ENCODE assay signal across 31 cellular contexts in genomic region chr1:230552880-230553279, GRCh38.
DNase-seq lines count a peak whose midpoint lies in the region; ATAC-seq and TF ChIP-seq lines count a peak whose summit lies in the region.
"Had no signal": no experiment of that assay in that cellular context is flagged by ENCODE, and none has a peak within 500 bp of the region (broad histone marks: within the 10 kb centered on the region; RNA-seq: fewer than 3 reads in every experiment).

No MANE protein-coding gene starts in this region.

- peak overlapping the region; percentile 2 for H3K27ac Mint-ChIP-seq in activated T-cell treated with anti-CD3 and anti-CD28 coated beads, Interleukin-2, amount 50 U/mL, for 72 hours
- H3K27ac Mint-ChIP-seq: B cell; CD14-positive monocyte; CD4-positive, alpha-beta memory T cell; CD4-positive, alpha-beta T cell; CD4-positive, CD25-positive, alpha-beta regulatory T cell; CD8-positive, alpha-beta memory T cell; CD8-positive, alpha-beta T cell had no signal

- peaks cover 43% of the 10 kb centered on the region for H3K27me3 Mint-ChIP-seq in activated T-cell treated with anti-CD3 and anti-CD28 coated beads, Interleukin-2, amount 50 U/mL, for 72 hours (ENCODE audit: low read depth)
- peaks cover 22% of the 10 kb centered on the region for H3K27me3 Mint-ChIP-seq in activated T-cell treated with anti-CD3 and anti-CD28 coated beads, Interleukin-2, amount 50 U/mL, for 4 hours (ENCODE audit: low read depth)

- H3K27me3 ChIP-seq in adrenal gland: no peaks in the 10 kb centered on the region
- H3K27me3 ChIP-seq: BLaER1; BLaER1 treated with 17β-estradiol and CSF1 and Interleukin-3, amounts not matched to agents 10 nM and 100 nM had no signal

- H3K4me1 Mint-ChIP-seq in activated T-cell treated with anti-CD3 and anti-CD28 coated beads, Interleukin-2, amount 50 U/mL, for 72 hours (ENCODE audit: low read depth): peaks cover 13% of the 10 kb centered on the region
- H3K4me1 Mint-ChIP-seq in activated T-cell treated with anti-CD3 and anti-CD28 coated beads, Interleukin-2, amount 50 U/mL, for 4 hours (ENCODE audit: low read depth): no peaks in the 10 kb centered on the region
- H3K4me1 Mint-ChIP-seq: B cell; CD4-positive, alpha-beta memory T cell; CD4-positive, CD25-positive, alpha-beta regulatory T cell; CD8-positive, alpha-beta memory T cell had no signal

- no peak for DNase-seq in activated T-cell treated with anti-CD3 and anti-CD28 coated beads, Interleukin-2, amount 50 U/mL, for 72 hours
- DNase-seq in activated T-cell treated with anti-CD3 and anti-CD28 coated beads, Interleukin-2, amount 50 U/mL, for 4 hours: no peak
- DNase-seq in adrenal gland (peak; percentile 26 to 74 (median 51)), T-helper 9 cell (no peak)
- DNase-seq: 8988T; ACHN; AML-193; BE2C; C1 segment of cervical spinal cord; Caco-2; Calu3; CD4-positive, alpha-beta memory T cell; CD4-positive, alpha-beta T cell; CD4-positive, CD25-positive, alpha-beta regulatory T cell; CD8-positive, alpha-beta memory T cell; CD8-positive, alpha-beta T cell; COR-L47; DMS 273 treated with DMSO at 0.1 percent for 48 hours; DMS153; DMS53; DMS79; DMS79 treated with DMSO at 0.1 percent for 48 hours; DND-41; EL had no signal

- no peaks in the 10 kb centered on the region for H3K9me3 Mint-ChIP-seq in activated T-cell treated with anti-CD3 and anti-CD28 coated beads, Interleukin-2, amount 50 U/mL, for 72 hours
- H3K9me3 Mint-ChIP-seq in activated T-cell treated with anti-CD3 and anti-CD28 coated beads, Interleukin-2, amount 50 U/mL, for 4 hours: no peaks in the 10 kb centered on the region
- H3K9me3 Mint-ChIP-seq: CD4-positive, alpha-beta T cell; CD8-positive, alpha-beta memory T cell; CD8-positive, alpha-beta T cell had no signal

- H3K9me3 ChIP-seq in adrenal gland (replicated peaks in 1 of 3): no peaks in the 10 kb centered on the region
- H3K9me3 ChIP-seq: A549; BE2C; BLaER1; BLaER1 treated with 17β-estradiol and CSF1 and Interleukin-3, amounts not matched to agents 10 nM and 100 nM; Caco-2 had no signal

- peaks cover 7 to 16% of the 10 kb centered on the region in 2 donors for H3K4me1 ChIP-seq in adrenal gland (replicated peaks in 1 of 2)
- H3K4me1 ChIP-seq: A549, BE2C, BLaER1, Caco-2 had no signal

- TF ChIP-seq POLR2A in adrenal gland (IDR thresholded peaks at IDR 0.05): no peak

- WGBS in adrenal gland, 4 donors: 52 to 60% (median 57%) methylated on average over 2 of the region's 2 CpGs

- no peak for ATAC-seq in activated T-cell treated with anti-CD3 and anti-CD28 coated beads, Interleukin-2, amount 50 U/mL, for 72 hours (replicated peaks in 1 of 2)
- no peak for ATAC-seq in activated T-cell treated with anti-CD3 and anti-CD28 coated beads, Interleukin-2, amount 50 U/mL, for 4 hours
- ATAC-seq: A549; CD8-positive, alpha-beta T cell had no signal

- H3K27ac ChIP-seq in adrenal gland: no peak overlapping the region
- H3K27ac ChIP-seq: 22Rv1; A549; BLaER1; BLaER1 treated with 17β-estradiol and CSF1 and Interleukin-3, amounts not matched to agents 10 nM and 100 nM; C4-2B had no signal

- no peaks in the 10 kb centered on the region for H3K36me3 ChIP-seq in adrenal gland (replicated peaks in 1 of 2)
- H3K36me3 ChIP-seq: BE2C; BLaER1; BLaER1 treated with 17β-estradiol and CSF1 and Interleukin-3, amounts not matched to agents 10 nM and 100 nM had no signal

- H3K4me3 ChIP-seq in adrenal gland: no peak overlapping the region
- H3K4me3 ChIP-seq: A549; BLaER1; BLaER1 treated with 17β-estradiol and CSF1 and Interleukin-3, amounts not matched to agents 10 nM and 100 nM had no signal

- intact Hi-C loops in adrenal gland (cut with DNase I): no loop called here

- no peaks in the 10 kb centered on the region for H3K36me3 Mint-ChIP-seq in activated T-cell treated with anti-CD3 and anti-CD28 coated beads, Interleukin-2, amount 50 U/mL, for 72 hours (ENCODE audit: insufficient read depth in 2 of 2)
- H3K36me3 Mint-ChIP-seq in activated T-cell treated with anti-CD3 and anti-CD28 coated beads, Interleukin-2, amount 50 U/mL, for 4 hours (ENCODE audit: insufficient read depth): no peaks in the 10 kb centered on the region
- H3K36me3 Mint-ChIP-seq: CD4-positive, alpha-beta memory T cell; CD4-positive, CD25-positive, alpha-beta regulatory T cell; CD8-positive, alpha-beta memory T cell; CD8-positive, alpha-beta T cell had no signal

- no peak overlapping the region for H3K4me3 Mint-ChIP-seq in activated T-cell treated with anti-CD3 and anti-CD28 coated beads, Interleukin-2, amount 50 U/mL, for 72 hours
- no peak overlapping the region for H3K4me3 Mint-ChIP-seq in activated T-cell treated with anti-CD3 and anti-CD28 coated beads, Interleukin-2, amount 50 U/mL, for 4 hours
- H3K4me3 Mint-ChIP-seq: B cell; CD14-positive monocyte; CD4-positive, alpha-beta memory T cell; CD4-positive, alpha-beta T cell; CD4-positive, CD25-positive, alpha-beta regulatory T cell; CD8-positive, alpha-beta memory T cell; CD8-positive, alpha-beta T cell had no signal

- TF ChIP-seq CTCF in adrenal gland (IDR thresholded peaks at IDR 0.05): no peak

Comparison
In these comparisons a context has a peak if more than half of its experiments do, and no peak if none do; other contexts are left out.
1. DNase-seq: peak in adrenal gland (7 of 7); none in activated T-cell treated with anti-CD3 and anti-CD28 coated beads, Interleukin-2, amount 50 U/mL, for 72 hours (0 of 2), activated T-cell treated with anti-CD3 and anti-CD28 coated beads, Interleukin-2, amount 50 U/mL, for 4 hours (single experiment) and T-helper 9 cell (single experiment).